Comparison of ENCODE assay signal across 8 cellular contexts in genomic region chr12:130870442-130871285, GRCh38. TPM values are rescaled to one million over a fixed set of nuclear protein-coding genes. Genes with fewer than 3 reads are reported as not detected.
DNase-seq lines count a peak whose midpoint lies in the region; ATAC-seq, FAIRE-seq and TF ChIP-seq lines count a peak whose summit lies in the region.

No MANE protein-coding gene starts in this region.

- intact Hi-C loops in HCT116 (cut with micrococcal nuclease) (loop anchor here (1.0 kb wide), 1 partner anchor 31 kb away; the partner anchor contains the start of gene STX2), HepG2 (cut with micrococcal nuclease; ENCODE audit: unreplicated experiment) (loop anchor here (2.0 kb wide), 1 partner anchor 32 kb away; the partner anchor contains the start of gene STX2)

- in situ Hi-C loops in HepG2 (cut with HindIII; ENCODE audit: extremely low pct_ligation_motif_present, low pct_unique_long_range_greater_than_20kb) = loop anchor here (5.0 kb wide), 1 partner anchor 33 kb away; the partner anchor contains the start of gene STX2

- WGBS in HepG2 (ENCODE audit: low lambda C conversion rate) = 29% methylated on average over 21 of the region's 31 CpGs

- CTCF ChIA-PET in HCT116 (lab: Charles Lee) (interaction anchor here (1.0 to 1.4 kb wide), 3 partner anchors 11 to 44 kb away, joined by 3 read pairs; partner anchors contain the start of gene STX2), HepG2 (lab: Yijun Ruan, JAX; ENCODE audit: low intra/inter-chr PET ratio, low total read pairs) (interaction anchor here (1.4 to 1.7 kb wide), 2 partner anchors 31 to 44 kb away, joined by 6 to 10 read pairs; partner anchors contain the start of gene STX2)

- ATAC-seq in HCT116 (peak; percentile 66), HepG2 (peak; percentile 94)

- TF ChIP-seq CTCF in GM12875 (IDR thresholded peaks at IDR 0.05; ENCODE audit: borderline replicate concordance, insufficient read depth, low read depth, low read length) = peak; percentile 75
- peak in 2 of 3 experiments; percentile 65 to 69; a peak in 4 of 6 replicates for TF ChIP-seq CTCF in HCT116 (IDR thresholded peaks at IDR 0.05 in 2 of 3, conservative IDR thresholded peaks at IDR 0.05 in 1 of 3; ENCODE audit: borderline replicate concordance in 1 of 3, insufficient read depth in 1 of 3, low read depth in 2 of 3, low read length in 2 of 3)
- TF ChIP-seq CTCF in coronary artery (IDR thresholded peaks at IDR 0.05) = peak; percentile 45
- TF ChIP-seq CTCF in HepG2 (CRISPR knock-in tag; IDR thresholded peaks at IDR 0.05) = peak; percentile 75

- H3K4me1 ChIP-seq in HCT116 (ENCODE audit: control insufficient read depth in 1 of 2, insufficient read depth in 2 of 2, low read length in 2 of 2) (peaks cover 20 to 35% of the 10 kb centered on the region in 2 experiments), HepG2 (ENCODE audit: insufficient read depth, low read length) (peaks cover 67% of the 10 kb centered on the region)

- H3K27me3 ChIP-seq in HCT116 (ENCODE audit: insufficient read depth, low read length) (no peaks in the 10 kb centered on the region), HepG2 (ENCODE audit: control insufficient read depth in 1 of 2, insufficient read depth in 2 of 2, low read length in 2 of 2) (no peaks in the 10 kb centered on the region; a peak in 1 of 5 replicates)

- TF ChIP-seq EP300 in HepG2 (IDR thresholded peaks at IDR 0.05; ENCODE audit: low read depth in 2 of 2, low read length in 2 of 2) = no peak
- 0 out of 2 replicates have a peak, but pooled peaks have one; percentile 14 for TF ChIP-seq EP300 in HepG2 (CRISPR knock-in tag; IDR thresholded peaks at IDR 0.05; ENCODE audit: borderline replicate concordance)

- peak; percentile 83 for FAIRE-seq in HepG2 (lab: Jason Lieb, UNC)

- BruUV-seq in HCT116 (replicated peaks; lab: Mats Ljungman, UMichigan) (TSS peak; percentile 88), HepG2 (replicated peaks; lab: Mats Ljungman, UMichigan) (no TSS peak)

- RAD21 ChIA-PET in HCT116 (lab: Charles Lee; ENCODE audit: low non-redundant PET in 1 of 2, low total read pairs in 2 of 2, uncharacterized antibody in 2 of 2, unreplicated experiment in 2 of 2) = no interaction called here

- no peak; the same call in 1 of the 2 replicates for TF ChIP-seq RAD21 in HCT116 (IDR thresholded peaks at IDR 0.05; ENCODE audit: low read depth)
- 0 out of 2 replicates have a peak, but pooled peaks have one; percentile 50 for TF ChIP-seq RAD21 in HepG2 (CRISPR knock-in tag; IDR thresholded peaks at IDR 0.05)

- no peaks in the 10 kb centered on the region for H3K9me2 ChIP-seq in HCT116 (ENCODE audit: insufficient read depth)

- H3K27ac ChIP-seq in HCT116 (ENCODE audit: low read depth, low read length) (peak overlapping the region; percentile 83), coronary artery (peak overlapping the region; percentile 47 to 92), HepG2 (ENCODE audit: extremely low read length, insufficient read depth, low read length) (peak overlapping the region; percentile 93)

- no peak overlapping the region for H2AFZ ChIP-seq in HCT116 (ENCODE audit: low read depth, low read length, poor library complexity, severe bottlenecking)
- no peak overlapping the region for H2AFZ ChIP-seq in HepG2 (ENCODE audit: low read length)

- peak; percentile 83 for DNase-seq in HCT116 (ENCODE audit: low read depth, low spot score)
- DNase-seq in NCI-H1092 (lab: John Stamatoyannopoulos, UW) = peak; percentile 32
- DNase-seq in activated CD4-positive, alpha-beta T cell treated with anti-CD3 and anti-CD28 coated beads for 48 hours = peak; percentile 83
- DNase-seq in coronary artery (ENCODE audit: low spot score) = peak; percentile 86
- DNase-seq in HepG2 (ENCODE audit: low spot score) = peak; percentile 96
- DNase-seq in stimulated activated CD4-positive, alpha-beta T cell treated with anti-CD3 and anti-CD28 coated beads, Interleukin-2, amount 100 ng/mL, for 4 hours (ENCODE audit: low read depth) = peak; percentile 58
- no peak for DNase-seq in NCI-H1105 treated with DMSO at 0.1 percent for 48 hours (lab: John Stamatoyannopoulos, UW)

- H3K4me3 ChIP-seq in GM12875 (ENCODE audit: low read depth, low read length) (peak overlapping the region; percentile 85), HCT116 (replicated peaks in 1 of 2; ENCODE audit: low read depth in 1 of 2, low read length in 2 of 2) (peak overlapping the region; percentile 67 to 73), coronary artery (peak overlapping the region; percentile 85), HepG2 (replicated peaks in 1 of 3; ENCODE audit: insufficient read depth in 1 of 3, low read depth in 2 of 3, low read length in 3 of 3) (peak overlapping the region; percentile 4 to 74 (median 53); a peak in 4 of 6 replicates)

- H4K20me1 ChIP-seq in HCT116 (ENCODE audit: insufficient read depth) = peaks cover 7% of the 10 kb centered on the region; the same call in 1 of the 2 replicates
- peaks cover 17% of the 10 kb centered on the region for H4K20me1 ChIP-seq in HepG2 (ENCODE audit: insufficient read depth, low read length)

- H3K36me3 ChIP-seq in HCT116 (ENCODE audit: control insufficient read depth in 1 of 2, insufficient read depth in 2 of 2, low read length in 2 of 2) = peaks cover 24 to 31% of the 10 kb centered on the region in 2 experiments
- H3K36me3 ChIP-seq in HepG2 (replicated peaks in 1 of 2; ENCODE audit: control insufficient read depth in 1 of 2, insufficient read depth in 2 of 2, low read length in 2 of 2) = peaks cover 9 to 31% of the 10 kb centered on the region in 2 experiments

- POLR2A ChIA-PET in HCT116 (lab: Charles Lee) (interaction anchor here (0.6 kb wide), 1 partner anchor 15 kb away, joined by 3 read pairs; no protein-coding TSS in a partner anchor), HepG2 (lab: Yijun Ruan, JAX) (interaction anchor here (0.7 to 1.3 kb wide), 10 partner anchors 21 to 584 kb away, joined by 3 to 17 read pairs (median 4); no protein-coding TSS in a partner anchor)

- H3K79me2 ChIP-seq in HCT116 (ENCODE audit: insufficient read depth, low read length) (peaks cover 38% of the 10 kb centered on the region), HepG2 (ENCODE audit: insufficient read depth, low read length) (peaks cover 22% of the 10 kb centered on the region)

- H3K4me2 ChIP-seq in HCT116 (ENCODE audit: low read length) (peak overlapping the region; percentile 98), HepG2 (ENCODE audit: low read depth, low read length) (peak overlapping the region; percentile 96)

- H3K9me3 ChIP-seq in HCT116 (ENCODE audit: control insufficient read depth in 1 of 2, insufficient read depth in 1 of 2, low read depth in 1 of 2, low read length in 2 of 2) (no peaks in the 10 kb centered on the region), HepG2 (ENCODE audit: low read length) (no peaks in the 10 kb centered on the region)

- H3K9ac ChIP-seq in HCT116 (ENCODE audit: low read length) (peak overlapping the region; percentile 93), HepG2 (ENCODE audit: insufficient read depth, low read depth, low read length) (peak overlapping the region; percentile 78)

- TF ChIP-seq POLR2A in HCT116 (IDR thresholded peaks at IDR 0.05; ENCODE audit: borderline replicate concordance, extremely low read depth, insufficient read depth, insufficient read length) (no peak), HepG2 (IDR thresholded peaks at IDR 0.05; ENCODE audit: insufficient read depth in 1 of 2, low read depth in 2 of 2, low read length in 2 of 2) (0 out of 4 replicates have a peak, but pooled peaks of 1 of the 2 experiments have one; percentile 40)

RNA-seq across cellular contexts. Expression of gene RAN, which starts 1.2 kb away (rescaled TPM):
- total RNA-seq in HCT116 (2021; ENCODE audit: unreplicated experiment) (1,420 TPM), HepG2 (2016; rRNA removed; fragmentation: Illumina TruSeq; extraction: Trizol) (1,630 and 2,526 TPM in 2 replicates)
- polyA plus RNA-seq in HCT116 (2012) = 1,293 and 1,596 TPM in 2 replicates
- 453 and 456 TPM in 2 replicates for total RNA-seq in HepG2 (2016; cell fraction: cytosol; rRNA removed; fragmentation: Illumina TruSeq; extraction: Trizol; ENCODE audit: low read depth)
- total RNA-seq in HepG2 (2016; cell fraction: insoluble cytoplasmic fraction; rRNA removed; fragmentation: Illumina TruSeq; extraction: Trizol) = 1,637 and 2,557 TPM in 2 replicates
- 837 and 870 TPM in 2 replicates for total RNA-seq in HepG2 (2016; cell fraction: membrane; rRNA removed; fragmentation: Illumina TruSeq; extraction: Trizol)
- total RNA-seq in HepG2 (2016; cell fraction: nucleus; rRNA removed; fragmentation: Illumina TruSeq; extraction: Trizol) = 527 and 560 TPM in 2 replicates
- 996 and 1,335 TPM in 2 replicates for polyA plus RNA-seq in HepG2 (2011; rRNA removed)
- polyA plus RNA-seq in HepG2 (2011; cell fraction: cytosol; rRNA removed) = 979 and 1,087 TPM in 2 replicates
- polyA plus RNA-seq in HepG2 (2011; cell fraction: nucleus; rRNA removed) = 385 and 550 TPM in 2 replicates
- polyA plus RNA-seq in HepG2 (2012) = 1,088 and 1,104 TPM in 2 replicates
- 580 and 585 TPM in 2 replicates for polyA plus RNA-seq in HepG2 (2016; cell fraction: cytosol; fragmentation: Illumina TruSeq; extraction: Trizol; ENCODE audit: low read depth)
- polyA plus RNA-seq in HepG2 (2016; cell fraction: insoluble cytoplasmic fraction; fragmentation: Illumina TruSeq; extraction: Trizol; ENCODE audit: low read depth) = 2,503 and 2,588 TPM in 2 replicates
- 756 and 768 TPM in 2 replicates for polyA plus RNA-seq in HepG2 (2016; cell fraction: membrane; fragmentation: Illumina TruSeq; extraction: Trizol; ENCODE audit: low read depth)
- 908 and 932 TPM in 2 replicates for polyA plus RNA-seq in HepG2 (2016; cell fraction: nucleus; fragmentation: Illumina TruSeq; extraction: Trizol; ENCODE audit: insufficient read depth, low read depth)
- polyA minus RNA-seq in HepG2 (2011; rRNA and poly(A)+ RNA removed; ENCODE audit: low replicate concordance) = 405 and 954 TPM in 2 replicates
- polyA minus RNA-seq in HepG2 (2011; cell fraction: cytosol; rRNA and poly(A)+ RNA removed) = 424 and 441 TPM in 2 replicates
- 138 and 202 TPM in 2 replicates for polyA minus RNA-seq in HepG2 (2011; cell fraction: nucleus; rRNA and poly(A)+ RNA removed)

RNA-seq across cellular contexts. Expression of gene STX2, which starts 31.6 kb away (rescaled TPM):
- total RNA-seq in HCT116 (2021; ENCODE audit: unreplicated experiment) (19.2 TPM), HepG2 (2016; rRNA removed; fragmentation: Illumina TruSeq; extraction: Trizol) (12.4 and 13.4 TPM in 2 replicates)
- 8.7 and 11.7 TPM in 2 replicates for polyA plus RNA-seq in HCT116 (2012)
- 10.3 and 12.4 TPM in 2 replicates for total RNA-seq in HepG2 (2016; cell fraction: cytosol; rRNA removed; fragmentation: Illumina TruSeq; extraction: Trizol; ENCODE audit: low read depth)
- total RNA-seq in HepG2 (2016; cell fraction: insoluble cytoplasmic fraction; rRNA removed; fragmentation: Illumina TruSeq; extraction: Trizol) = 11.7 and 13.3 TPM in 2 replicates
- total RNA-seq in HepG2 (2016; cell fraction: membrane; rRNA removed; fragmentation: Illumina TruSeq; extraction: Trizol) = 17.4 and 19.2 TPM in 2 replicates
- 9.3 and 11.7 TPM in 2 replicates for total RNA-seq in HepG2 (2016; cell fraction: nucleus; rRNA removed; fragmentation: Illumina TruSeq; extraction: Trizol)
- polyA plus RNA-seq in HepG2 (2011; rRNA removed) = 22.8 and 25.1 TPM in 2 replicates
- polyA plus RNA-seq in HepG2 (2011; cell fraction: cytosol; rRNA removed) = 9.8 and 15.2 TPM in 2 replicates
- polyA plus RNA-seq in HepG2 (2011; cell fraction: nucleus; rRNA removed) = 35.1 and 44.2 TPM in 2 replicates
- polyA plus RNA-seq in HepG2 (2012) = 13.4 and 16.2 TPM in 2 replicates
- polyA plus RNA-seq in HepG2 (2016; cell fraction: cytosol; fragmentation: Illumina TruSeq; extraction: Trizol; ENCODE audit: low read depth) = 8.3 and 10.5 TPM in 2 replicates
- polyA plus RNA-seq in HepG2 (2016; cell fraction: insoluble cytoplasmic fraction; fragmentation: Illumina TruSeq; extraction: Trizol; ENCODE audit: low read depth) = 13.2 and 13.7 TPM in 2 replicates
- 14.0 and 15.0 TPM in 2 replicates for polyA plus RNA-seq in HepG2 (2016; cell fraction: membrane; fragmentation: Illumina TruSeq; extraction: Trizol; ENCODE audit: low read depth)
- polyA plus RNA-seq in HepG2 (2016; cell fraction: nucleus; fragmentation: Illumina TruSeq; extraction: Trizol; ENCODE audit: insufficient read depth, low read depth) = 18.7 and 22.3 TPM in 2 replicates
- 8.4 and 9.4 TPM in 2 replicates for polyA minus RNA-seq in HepG2 (2011; rRNA and poly(A)+ RNA removed; ENCODE audit: low replicate concordance)
- 7.5 and 8.7 TPM in 2 replicates for polyA minus RNA-seq in HepG2 (2011; cell fraction: cytosol; rRNA and poly(A)+ RNA removed)
- 19.6 and 26.2 TPM in 2 replicates for polyA minus RNA-seq in HepG2 (2011; cell fraction: nucleus; rRNA and poly(A)+ RNA removed)
